ENCODE assay signal across 1 cellular context in the genomic region with DNA sequence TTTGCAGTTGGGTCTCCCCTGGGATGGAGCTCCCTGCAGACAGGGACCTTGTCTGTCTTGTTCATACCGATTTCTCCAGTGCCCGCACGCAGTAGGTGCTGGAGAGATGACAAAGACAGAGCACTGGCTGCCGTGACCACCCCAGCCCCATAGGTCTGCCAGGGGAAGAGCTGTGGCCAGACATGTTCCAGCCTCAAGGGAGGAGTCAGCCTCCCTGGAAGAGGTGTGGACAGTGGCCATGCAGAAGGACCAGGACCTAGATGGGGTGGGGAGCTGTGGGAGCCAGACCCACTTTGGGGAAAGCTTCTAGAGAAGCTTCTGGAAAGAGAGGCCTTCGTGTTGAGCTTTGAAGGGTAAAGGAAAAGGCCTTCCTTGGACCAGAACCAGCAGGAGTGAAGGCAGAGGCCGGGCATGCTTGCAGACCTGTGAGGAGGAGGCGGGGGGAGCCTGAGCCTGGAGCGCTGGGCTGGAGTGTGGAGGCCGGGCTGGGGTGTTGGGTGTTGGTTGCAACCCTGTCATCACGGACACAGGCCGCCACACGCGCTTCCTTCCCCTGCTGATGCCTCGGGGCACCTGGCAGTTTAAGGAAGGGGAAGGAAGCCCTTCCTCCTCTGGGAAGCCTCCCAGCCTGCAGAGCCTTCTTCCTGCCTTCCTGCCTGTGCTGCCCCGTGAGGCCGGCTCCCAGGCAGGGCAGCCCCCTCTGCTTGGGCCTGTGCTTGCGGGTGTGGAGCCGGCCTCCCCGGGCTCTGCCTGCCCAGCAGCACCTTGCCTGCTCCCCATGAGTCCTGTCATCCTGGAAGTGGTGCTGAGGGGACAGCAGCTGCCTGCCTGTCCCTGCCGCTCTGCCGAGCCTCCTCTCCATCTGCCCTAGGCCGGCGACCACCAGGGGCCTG.
TF ChIP-seq lines count a peak whose summit lies in the region.

No MANE protein-coding gene starts in this region.

TF ChIP-seq in SK-N-SH, 30 proteins besides CTCF, POLR2A, EP300 and RAD21 (continued from another document):
- TF ChIP-seq, protein P1, sequence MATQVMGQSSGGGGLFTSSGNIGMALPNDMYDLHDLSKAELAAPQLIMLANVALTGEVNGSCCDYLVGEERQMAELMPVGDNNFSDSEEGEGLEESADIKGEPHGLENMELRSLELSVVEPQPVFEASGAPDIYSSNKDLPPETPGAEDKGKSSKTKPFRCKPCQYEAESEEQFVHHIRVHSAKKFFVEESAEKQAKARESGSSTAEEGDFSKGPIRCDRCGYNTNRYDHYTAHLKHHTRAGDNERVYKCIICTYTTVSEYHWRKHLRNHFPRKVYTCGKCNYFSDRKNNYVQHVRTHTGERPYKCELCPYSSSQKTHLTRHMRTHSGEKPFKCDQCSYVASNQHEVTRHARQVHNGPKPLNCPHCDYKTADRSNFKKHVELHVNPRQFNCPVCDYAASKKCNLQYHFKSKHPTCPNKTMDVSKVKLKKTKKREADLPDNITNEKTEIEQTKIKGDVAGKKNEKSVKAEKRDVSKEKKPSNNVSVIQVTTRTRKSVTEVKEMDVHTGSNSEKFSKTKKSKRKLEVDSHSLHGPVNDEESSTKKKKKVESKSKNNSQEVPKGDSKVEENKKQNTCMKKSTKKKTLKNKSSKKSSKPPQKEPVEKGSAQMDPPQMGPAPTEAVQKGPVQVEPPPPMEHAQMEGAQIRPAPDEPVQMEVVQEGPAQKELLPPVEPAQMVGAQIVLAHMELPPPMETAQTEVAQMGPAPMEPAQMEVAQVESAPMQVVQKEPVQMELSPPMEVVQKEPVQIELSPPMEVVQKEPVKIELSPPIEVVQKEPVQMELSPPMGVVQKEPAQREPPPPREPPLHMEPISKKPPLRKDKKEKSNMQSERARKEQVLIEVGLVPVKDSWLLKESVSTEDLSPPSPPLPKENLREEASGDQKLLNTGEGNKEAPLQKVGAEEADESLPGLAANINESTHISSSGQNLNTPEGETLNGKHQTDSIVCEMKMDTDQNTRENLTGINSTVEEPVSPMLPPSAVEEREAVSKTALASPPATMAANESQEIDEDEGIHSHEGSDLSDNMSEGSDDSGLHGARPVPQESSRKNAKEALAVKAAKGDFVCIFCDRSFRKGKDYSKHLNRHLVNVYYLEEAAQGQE (IDR thresholded peaks at IDR 0.05; ENCODE audit: low read depth, low read length): 0 out of 2 replicates have a peak, but pooled peaks have one; percentile 27
